In genomic region chr11:37411289-37411688, GRCh38 we compare ENCODE assay signal across 1 cellular context.
TF ChIP-seq lines count a peak whose summit lies in the region.

No MANE protein-coding gene starts in this region.

TF ChIP-seq in HepG2, 621 proteins besides CTCF, POLR2A, EP300 and RAD21 (continued from another document):
- no peak for TF ChIP-seq AKNA (CRISPR knock-in tag; IDR thresholded peaks at IDR 0.05; ENCODE audit: borderline replicate concordance)
- TF ChIP-seq ZBTB39 (CRISPR knock-in tag; IDR thresholded peaks at IDR 0.05) = no peak
- no peak for TF ChIP-seq ZNF468 (CRISPR knock-in tag; IDR thresholded peaks at IDR 0.05)
- no peak for TF ChIP-seq HMG20B (CRISPR knock-in tag; conservative IDR thresholded peaks at IDR 0.05)
- no peak for TF ChIP-seq GATAD2A (CRISPR knock-in tag; IDR thresholded peaks at IDR 0.05)
- TF ChIP-seq, protein P1, sequence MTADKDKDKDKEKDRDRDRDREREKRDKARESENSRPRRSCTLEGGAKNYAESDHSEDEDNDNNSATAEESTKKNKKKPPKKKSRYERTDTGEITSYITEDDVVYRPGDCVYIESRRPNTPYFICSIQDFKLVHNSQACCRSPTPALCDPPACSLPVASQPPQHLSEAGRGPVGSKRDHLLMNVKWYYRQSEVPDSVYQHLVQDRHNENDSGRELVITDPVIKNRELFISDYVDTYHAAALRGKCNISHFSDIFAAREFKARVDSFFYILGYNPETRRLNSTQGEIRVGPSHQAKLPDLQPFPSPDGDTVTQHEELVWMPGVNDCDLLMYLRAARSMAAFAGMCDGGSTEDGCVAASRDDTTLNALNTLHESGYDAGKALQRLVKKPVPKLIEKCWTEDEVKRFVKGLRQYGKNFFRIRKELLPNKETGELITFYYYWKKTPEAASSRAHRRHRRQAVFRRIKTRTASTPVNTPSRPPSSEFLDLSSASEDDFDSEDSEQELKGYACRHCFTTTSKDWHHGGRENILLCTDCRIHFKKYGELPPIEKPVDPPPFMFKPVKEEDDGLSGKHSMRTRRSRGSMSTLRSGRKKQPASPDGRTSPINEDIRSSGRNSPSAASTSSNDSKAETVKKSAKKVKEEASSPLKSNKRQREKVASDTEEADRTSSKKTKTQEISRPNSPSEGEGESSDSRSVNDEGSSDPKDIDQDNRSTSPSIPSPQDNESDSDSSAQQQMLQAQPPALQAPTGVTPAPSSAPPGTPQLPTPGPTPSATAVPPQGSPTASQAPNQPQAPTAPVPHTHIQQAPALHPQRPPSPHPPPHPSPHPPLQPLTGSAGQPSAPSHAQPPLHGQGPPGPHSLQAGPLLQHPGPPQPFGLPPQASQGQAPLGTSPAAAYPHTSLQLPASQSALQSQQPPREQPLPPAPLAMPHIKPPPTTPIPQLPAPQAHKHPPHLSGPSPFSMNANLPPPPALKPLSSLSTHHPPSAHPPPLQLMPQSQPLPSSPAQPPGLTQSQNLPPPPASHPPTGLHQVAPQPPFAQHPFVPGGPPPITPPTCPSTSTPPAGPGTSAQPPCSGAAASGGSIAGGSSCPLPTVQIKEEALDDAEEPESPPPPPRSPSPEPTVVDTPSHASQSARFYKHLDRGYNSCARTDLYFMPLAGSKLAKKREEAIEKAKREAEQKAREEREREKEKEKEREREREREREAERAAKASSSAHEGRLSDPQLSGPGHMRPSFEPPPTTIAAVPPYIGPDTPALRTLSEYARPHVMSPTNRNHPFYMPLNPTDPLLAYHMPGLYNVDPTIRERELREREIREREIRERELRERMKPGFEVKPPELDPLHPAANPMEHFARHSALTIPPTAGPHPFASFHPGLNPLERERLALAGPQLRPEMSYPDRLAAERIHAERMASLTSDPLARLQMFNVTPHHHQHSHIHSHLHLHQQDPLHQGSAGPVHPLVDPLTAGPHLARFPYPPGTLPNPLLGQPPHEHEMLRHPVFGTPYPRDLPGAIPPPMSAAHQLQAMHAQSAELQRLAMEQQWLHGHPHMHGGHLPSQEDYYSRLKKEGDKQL (CRISPR knock-in tag; IDR thresholded peaks at IDR 0.05; ENCODE audit: low read depth) = no peak
- no peak for TF ChIP-seq ZNF543 (CRISPR knock-in tag; IDR thresholded peaks at IDR 0.05)
- TF ChIP-seq TFAP4 (IDR thresholded peaks at IDR 0.05; ENCODE audit: borderline replicate concordance, low read depth) = no peak
- no peak for TF ChIP-seq KDM3A (CRISPR knock-in tag; IDR thresholded peaks at IDR 0.05; ENCODE audit: low read depth)
- TF ChIP-seq NONO (IDR thresholded peaks at IDR 0.05) = no peak
- TF ChIP-seq NONO (CRISPR knock-in tag; conservative IDR thresholded peaks at IDR 0.05) = no peak
- TF ChIP-seq, protein P2, sequence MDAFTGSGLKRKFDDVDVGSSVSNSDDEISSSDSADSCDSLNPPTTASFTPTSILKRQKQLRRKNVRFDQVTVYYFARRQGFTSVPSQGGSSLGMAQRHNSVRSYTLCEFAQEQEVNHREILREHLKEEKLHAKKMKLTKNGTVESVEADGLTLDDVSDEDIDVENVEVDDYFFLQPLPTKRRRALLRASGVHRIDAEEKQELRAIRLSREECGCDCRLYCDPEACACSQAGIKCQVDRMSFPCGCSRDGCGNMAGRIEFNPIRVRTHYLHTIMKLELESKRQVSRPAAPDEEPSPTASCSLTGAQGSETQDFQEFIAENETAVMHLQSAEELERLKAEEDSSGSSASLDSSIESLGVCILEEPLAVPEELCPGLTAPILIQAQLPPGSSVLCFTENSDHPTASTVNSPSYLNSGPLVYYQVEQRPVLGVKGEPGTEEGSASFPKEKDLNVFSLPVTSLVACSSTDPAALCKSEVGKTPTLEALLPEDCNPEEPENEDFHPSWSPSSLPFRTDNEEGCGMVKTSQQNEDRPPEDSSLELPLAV (CRISPR knock-in tag; conservative IDR thresholded peaks at IDR 0.05; ENCODE audit: low read depth) = no peak
- no peak for TF ChIP-seq U2AF1 (optimal IDR thresholded peaks at IDR 0.05; ENCODE audit: low read depth, low read length)
